1 cellular context compared by ENCODE assay signal in genomic region chr20:50389437-50389807, GRCh38.
TF ChIP-seq lines count a peak whose summit lies in the region.

No MANE protein-coding gene starts in this region.

TF ChIP-seq in HepG2, 621 proteins besides CTCF, POLR2A, EP300 and RAD21 (continued from another document and continues in another):
- no peak for TF ChIP-seq YEATS4 (CRISPR knock-in tag; IDR thresholded peaks at IDR 0.05; ENCODE audit: borderline replicate concordance)
- TF ChIP-seq MTF2 (CRISPR knock-in tag; IDR thresholded peaks at IDR 0.05; ENCODE audit: borderline replicate concordance): no peak
- TF ChIP-seq ZNF891 (CRISPR knock-in tag; IDR thresholded peaks at IDR 0.05): no peak
- no peak for TF ChIP-seq ATF4 (CRISPR knock-in tag; IDR thresholded peaks at IDR 0.05)
- TF ChIP-seq, protein P1, sequence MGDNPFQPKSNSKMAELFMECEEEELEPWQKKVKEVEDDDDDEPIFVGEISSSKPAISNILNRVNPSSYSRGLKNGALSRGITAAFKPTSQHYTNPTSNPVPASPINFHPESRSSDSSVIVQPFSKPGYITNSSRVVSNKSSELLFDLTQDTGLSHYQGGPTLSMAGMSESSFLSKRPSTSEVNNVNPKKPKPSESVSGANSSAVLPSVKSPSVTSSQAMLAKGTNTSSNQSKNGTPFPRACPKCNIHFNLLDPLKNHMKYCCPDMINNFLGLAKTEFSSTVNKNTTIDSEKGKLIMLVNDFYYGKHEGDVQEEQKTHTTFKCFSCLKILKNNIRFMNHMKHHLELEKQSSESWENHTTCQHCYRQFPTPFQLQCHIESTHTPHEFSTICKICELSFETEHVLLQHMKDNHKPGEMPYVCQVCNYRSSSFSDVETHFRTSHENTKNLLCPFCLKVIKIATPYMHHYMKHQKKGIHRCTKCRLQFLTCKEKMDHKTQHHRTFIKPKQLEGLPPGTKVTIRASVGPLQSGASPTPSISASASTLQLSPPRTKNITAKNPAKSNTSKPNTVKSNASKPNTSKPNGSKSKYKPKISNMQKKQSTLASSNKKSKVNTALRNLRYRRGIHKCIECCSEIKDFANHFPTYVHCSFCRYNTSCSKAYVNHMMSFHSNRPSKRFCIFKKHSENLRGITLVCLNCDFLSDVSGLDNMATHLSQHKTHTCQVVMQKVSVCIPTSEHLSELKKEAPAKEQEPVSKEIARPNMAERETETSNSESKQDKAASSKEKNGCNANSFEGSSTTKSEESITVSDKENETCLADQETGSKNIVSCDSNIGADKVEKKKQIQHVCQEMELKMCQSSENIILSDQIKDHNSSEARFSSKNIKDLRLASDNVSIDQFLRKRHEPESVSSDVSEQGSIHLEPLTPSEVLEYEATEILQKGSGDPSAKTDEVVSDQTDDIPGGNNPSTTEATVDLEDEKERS (CRISPR knock-in tag; IDR thresholded peaks at IDR 0.05): no peak
- TF ChIP-seq GFI1 (CRISPR knock-in tag; IDR thresholded peaks at IDR 0.05; ENCODE audit: borderline replicate concordance): peak; percentile 89
- TF ChIP-seq ZNF564 (CRISPR knock-in tag; IDR thresholded peaks at IDR 0.05): no peak
- no peak for TF ChIP-seq ZNF547 (CRISPR knock-in tag; IDR thresholded peaks at IDR 0.05)
- 0 out of 2 replicates have a peak, but pooled peaks have one; percentile 9 for TF ChIP-seq ZBTB42 (CRISPR knock-in tag; IDR thresholded peaks at IDR 0.05)
- TF ChIP-seq UBTF (CRISPR knock-in tag; IDR thresholded peaks at IDR 0.05): peak; percentile 32; the same call in 1 of the 2 replicates
- TF ChIP-seq MXI1 (IDR thresholded peaks at IDR 0.05; ENCODE audit: borderline replicate concordance, low read depth, low read length): no peak; the same call in 2 of the 3 replicates
- no peak for TF ChIP-seq NPAS2 (CRISPR knock-in tag; IDR thresholded peaks at IDR 0.05; ENCODE audit: borderline replicate concordance)
- TF ChIP-seq ZNF724P (CRISPR knock-in tag; IDR thresholded peaks at IDR 0.05; ENCODE audit: borderline replicate concordance): no peak
- TF ChIP-seq SAP130 (CRISPR knock-in tag; IDR thresholded peaks at IDR 0.05; ENCODE audit: low read depth): no peak; the same call in 1 of the 2 replicates
- peak; percentile 90 for TF ChIP-seq SMAD3 (CRISPR knock-in tag; IDR thresholded peaks at IDR 0.05)
- TF ChIP-seq, protein P2, sequence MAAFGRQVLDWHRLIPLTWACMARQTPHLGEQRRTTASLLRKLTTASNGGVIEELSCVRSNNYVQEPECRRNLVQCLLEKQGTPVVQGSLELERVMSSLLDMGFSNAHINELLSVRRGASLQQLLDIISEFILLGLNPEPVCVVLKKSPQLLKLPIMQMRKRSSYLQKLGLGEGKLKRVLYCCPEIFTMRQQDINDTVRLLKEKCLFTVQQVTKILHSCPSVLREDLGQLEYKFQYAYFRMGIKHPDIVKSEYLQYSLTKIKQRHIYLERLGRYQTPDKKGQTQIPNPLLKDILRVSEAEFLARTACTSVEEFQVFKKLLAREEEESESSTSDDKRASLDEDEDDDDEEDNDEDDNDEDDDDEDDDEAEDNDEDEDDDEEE (CRISPR knock-in tag; IDR thresholded peaks at IDR 0.05): no peak
- TF ChIP-seq ZNF12 (CRISPR knock-in tag; IDR thresholded peaks at IDR 0.05): no peak
- 0 out of 2 replicates have a peak, but pooled peaks have one; percentile 29 for TF ChIP-seq FOXA1 (IDR thresholded peaks at IDR 0.05)
- peak; percentile 97 for TF ChIP-seq FOXA1 (CRISPR knock-in tag; IDR thresholded peaks at IDR 0.05)
- no peak for TF ChIP-seq TCF12 (IDR thresholded peaks at IDR 0.05)
- peak; percentile 87 for TF ChIP-seq TCF12 (CRISPR knock-in tag; IDR thresholded peaks at IDR 0.05)
- TF ChIP-seq FOXM1 (CRISPR knock-in tag; IDR thresholded peaks at IDR 0.05): no peak
- TF ChIP-seq ZNF510 (CRISPR knock-in tag; IDR thresholded peaks at IDR 0.05; ENCODE audit: low read depth): no peak
- no peak for TF ChIP-seq BRD4 (CRISPR knock-in tag; IDR thresholded peaks at IDR 0.05)
- TF ChIP-seq NR2C2 (CRISPR knock-in tag; IDR thresholded peaks at IDR 0.05; ENCODE audit: borderline replicate concordance): no peak
- TF ChIP-seq PITX1 (CRISPR knock-in tag; IDR thresholded peaks at IDR 0.05): peak; percentile 69
- TF ChIP-seq ZKSCAN1 (IDR thresholded peaks at IDR 0.05; ENCODE audit: low read length): peak; percentile 51; the same call in 1 of the 2 replicates
- TF ChIP-seq, protein P3, sequence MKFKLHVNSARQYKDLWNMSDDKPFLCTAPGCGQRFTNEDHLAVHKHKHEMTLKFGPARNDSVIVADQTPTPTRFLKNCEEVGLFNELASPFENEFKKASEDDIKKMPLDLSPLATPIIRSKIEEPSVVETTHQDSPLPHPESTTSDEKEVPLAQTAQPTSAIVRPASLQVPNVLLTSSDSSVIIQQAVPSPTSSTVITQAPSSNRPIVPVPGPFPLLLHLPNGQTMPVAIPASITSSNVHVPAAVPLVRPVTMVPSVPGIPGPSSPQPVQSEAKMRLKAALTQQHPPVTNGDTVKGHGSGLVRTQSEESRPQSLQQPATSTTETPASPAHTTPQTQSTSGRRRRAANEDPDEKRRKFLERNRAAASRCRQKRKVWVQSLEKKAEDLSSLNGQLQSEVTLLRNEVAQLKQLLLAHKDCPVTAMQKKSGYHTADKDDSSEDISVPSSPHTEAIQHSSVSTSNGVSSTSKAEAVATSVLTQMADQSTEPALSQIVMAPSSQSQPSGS (CRISPR knock-in tag; IDR thresholded peaks at IDR 0.05): peak; percentile 78; the same call in 1 of the 2 replicates
- peak; percentile 90 for TF ChIP-seq HDAC2 (CRISPR knock-in tag; IDR thresholded peaks at IDR 0.05)
- no peak; the same call in 1 of the 2 replicates for TF ChIP-seq DMAP1 (CRISPR knock-in tag; IDR thresholded peaks at IDR 0.05)
- no peak for TF ChIP-seq THYN1 (CRISPR knock-in tag; IDR thresholded peaks at IDR 0.05; ENCODE audit: borderline replicate concordance, low read depth)
- peak; percentile 67 for TF ChIP-seq JUND (CRISPR knock-in tag; IDR thresholded peaks at IDR 0.05)
- no peak for TF ChIP-seq CEBPB (IDR thresholded peaks at IDR 0.05; ENCODE audit: borderline replicate concordance, low read depth, low read length)
- TF ChIP-seq ONECUT2 (CRISPR knock-in tag; IDR thresholded peaks at IDR 0.05): no peak
- TF ChIP-seq HNF1B (CRISPR knock-in tag; IDR thresholded peaks at IDR 0.05): no peak
- peak; percentile 47; the same call in 1 of the 2 replicates for TF ChIP-seq ZNF687 (CRISPR knock-in tag; IDR thresholded peaks at IDR 0.05)
- TF ChIP-seq PAWR (CRISPR knock-in tag; IDR thresholded peaks at IDR 0.05; ENCODE audit: borderline replicate concordance): no peak
- TF ChIP-seq ZBTB43 (CRISPR knock-in tag; conservative IDR thresholded peaks at IDR 0.05): no peak
- peak; percentile 84 for TF ChIP-seq HMG20B (CRISPR knock-in tag; conservative IDR thresholded peaks at IDR 0.05)
- TF ChIP-seq, protein P4, sequence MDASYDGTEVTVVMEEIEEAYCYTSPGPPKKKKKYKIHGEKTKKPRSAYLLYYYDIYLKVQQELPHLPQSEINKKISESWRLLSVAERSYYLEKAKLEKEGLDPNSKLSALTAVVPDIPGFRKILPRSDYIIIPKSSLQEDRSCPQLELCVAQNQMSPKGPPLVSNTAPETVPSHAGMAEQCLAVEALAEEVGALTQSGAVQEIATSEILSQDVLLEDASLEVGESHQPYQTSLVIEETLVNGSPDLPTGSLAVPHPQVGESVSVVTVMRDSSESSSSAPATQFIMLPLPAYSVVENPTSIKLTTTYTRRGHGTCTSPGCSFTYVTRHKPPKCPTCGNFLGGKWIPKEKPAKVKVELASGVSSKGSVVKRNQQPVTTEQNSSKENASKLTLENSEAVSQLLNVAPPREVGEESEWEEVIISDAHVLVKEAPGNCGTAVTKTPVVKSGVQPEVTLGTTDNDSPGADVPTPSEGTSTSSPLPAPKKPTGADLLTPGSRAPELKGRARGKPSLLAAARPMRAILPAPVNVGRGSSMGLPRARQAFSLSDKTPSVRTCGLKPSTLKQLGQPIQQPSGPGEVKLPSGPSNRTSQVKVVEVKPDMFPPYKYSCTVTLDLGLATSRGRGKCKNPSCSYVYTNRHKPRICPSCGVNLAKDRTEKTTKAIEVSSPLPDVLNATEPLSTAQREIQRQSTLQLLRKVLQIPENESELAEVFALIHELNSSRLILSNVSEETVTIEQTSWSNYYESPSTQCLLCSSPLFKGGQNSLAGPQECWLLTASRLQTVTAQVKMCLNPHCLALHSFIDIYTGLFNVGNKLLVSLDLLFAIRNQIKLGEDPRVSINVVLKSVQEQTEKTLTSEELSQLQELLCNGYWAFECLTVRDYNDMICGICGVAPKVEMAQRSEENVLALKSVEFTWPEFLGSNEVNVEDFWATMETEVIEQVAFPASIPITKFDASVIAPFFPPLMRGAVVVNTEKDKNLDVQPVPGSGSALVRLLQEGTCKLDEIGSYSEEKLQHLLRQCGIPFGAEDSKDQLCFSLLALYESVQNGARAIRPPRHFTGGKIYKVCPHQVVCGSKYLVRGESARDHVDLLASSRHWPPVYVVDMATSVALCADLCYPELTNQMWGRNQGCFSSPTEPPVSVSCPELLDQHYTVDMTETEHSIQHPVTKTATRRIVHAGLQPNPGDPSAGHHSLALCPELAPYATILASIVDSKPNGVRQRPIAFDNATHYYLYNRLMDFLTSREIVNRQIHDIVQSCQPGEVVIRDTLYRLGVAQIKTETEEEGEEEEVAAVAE (CRISPR knock-in tag; IDR thresholded peaks at IDR 0.05; ENCODE audit: borderline replicate concordance): peak; percentile 72
- TF ChIP-seq NAIF1 (CRISPR knock-in tag; IDR thresholded peaks at IDR 0.05; ENCODE audit: borderline replicate concordance): no peak
- no peak for TF ChIP-seq CBX1 (IDR thresholded peaks at IDR 0.05; ENCODE audit: low read depth)
- TF ChIP-seq ZNF317 (CRISPR knock-in tag; IDR thresholded peaks at IDR 0.05): no peak
- TF ChIP-seq CC2D1A (CRISPR knock-in tag; IDR thresholded peaks at IDR 0.05): no peak
